ENCODE assay signal across 1 cellular context in genomic region chrX:48508400-48509244, GRCh38.
A peak's percentile ranks its signal among the peaks of the same experiment; 100 is the strongest.
TF ChIP-seq lines count a peak whose summit lies in the region.

Gene PORCN (plus strand): TSS chrX:48508992. CDS start chrX:48509821, 829 bp downstream.

TF ChIP-seq in SK-N-SH, 30 proteins besides CTCF, POLR2A, EP300 and RAD21 (continued from another document):
- TF ChIP-seq, protein P1, sequence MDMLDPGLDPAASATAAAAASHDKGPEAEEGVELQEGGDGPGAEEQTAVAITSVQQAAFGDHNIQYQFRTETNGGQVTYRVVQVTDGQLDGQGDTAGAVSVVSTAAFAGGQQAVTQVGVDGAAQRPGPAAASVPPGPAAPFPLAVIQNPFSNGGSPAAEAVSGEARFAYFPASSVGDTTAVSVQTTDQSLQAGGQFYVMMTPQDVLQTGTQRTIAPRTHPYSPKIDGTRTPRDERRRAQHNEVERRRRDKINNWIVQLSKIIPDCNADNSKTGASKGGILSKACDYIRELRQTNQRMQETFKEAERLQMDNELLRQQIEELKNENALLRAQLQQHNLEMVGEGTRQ (IDR thresholded peaks at IDR 0.05; ENCODE audit: borderline replicate concordance, low read depth, low read length): no peak
- TF ChIP-seq FOXJ3 (CRISPR knock-in tag; IDR thresholded peaks at IDR 0.05) (no peak), NFIC (IDR thresholded peaks at IDR 0.05; ENCODE audit: borderline replicate concordance) (no peak), RXRA (IDR thresholded peaks at IDR 0.05; ENCODE audit: borderline replicate concordance, low read depth) (no peak), MEF2A (IDR thresholded peaks at IDR 0.05; ENCODE audit: borderline replicate concordance, low read depth) (no peak), GABPA (IDR thresholded peaks at IDR 0.05; ENCODE audit: low read depth) (no peak), TCF12 (IDR thresholded peaks at IDR 0.05) (no peak), MXI1 (IDR thresholded peaks at IDR 0.05; ENCODE audit: low read depth, low read length) (peak; percentile 26; the same call in 1 of the 2 replicates), POLR2AphosphoS5 (IDR thresholded peaks at IDR 0.05; ENCODE audit: low read depth, low read length) (peak; percentile 67; the same call in 1 of the 2 replicates), NRF1 (IDR thresholded peaks at IDR 0.05; ENCODE audit: low read depth, low read length) (no peak), YY1 (IDR thresholded peaks at IDR 0.05; ENCODE audit: low read depth) (no peak)
- TF ChIP-seq, protein P2, sequence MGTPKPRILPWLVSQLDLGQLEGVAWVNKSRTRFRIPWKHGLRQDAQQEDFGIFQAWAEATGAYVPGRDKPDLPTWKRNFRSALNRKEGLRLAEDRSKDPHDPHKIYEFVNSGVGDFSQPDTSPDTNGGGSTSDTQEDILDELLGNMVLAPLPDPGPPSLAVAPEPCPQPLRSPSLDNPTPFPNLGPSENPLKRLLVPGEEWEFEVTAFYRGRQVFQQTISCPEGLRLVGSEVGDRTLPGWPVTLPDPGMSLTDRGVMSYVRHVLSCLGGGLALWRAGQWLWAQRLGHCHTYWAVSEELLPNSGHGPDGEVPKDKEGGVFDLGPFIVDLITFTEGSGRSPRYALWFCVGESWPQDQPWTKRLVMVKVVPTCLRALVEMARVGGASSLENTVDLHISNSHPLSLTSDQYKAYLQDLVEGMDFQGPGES (IDR thresholded peaks at IDR 0.05; ENCODE audit: low read depth, low read length): no peak
TF ChIP-seq in SK-N-SH: peak in this region for 4.
